Comparison of ENCODE assay signal across 16 cellular contexts in genomic region chr17:14790518-14790917, GRCh38.
DNase-seq lines count a peak whose midpoint lies in the region; FAIRE-seq and TF ChIP-seq lines count a peak whose summit lies in the region.
"Had no signal": no experiment of that assay in that cellular context is flagged by ENCODE, and none has a peak within 500 bp of the region (broad histone marks: within the 10 kb centered on the region; RNA-seq: fewer than 3 reads in every experiment).

No MANE protein-coding gene starts in this region.

- no peak overlapping the region for H3K9ac ChIP-seq in GM23248
- no peak overlapping the region for H3K9ac ChIP-seq in kidney (ENCODE audit: low read length in 2 of 2)

- no peak overlapping the region for H3K4me3 ChIP-seq in AG04450 (ENCODE audit: low read depth, low read length)
- H3K4me3 ChIP-seq in GM23248, result no peak overlapping the region
- H3K4me3 ChIP-seq in kidney (ENCODE audit: low read length in 2 of 2), result no peak overlapping the region
- H3K4me3 ChIP-seq in adrenal gland, result no peak overlapping the region
- H3K4me3 ChIP-seq: esophagus muscularis mucosa, lower lobe of right lung, SJCRH30, thoracic aorta had no signal

- H3K9me3 ChIP-seq in AG04450 (ENCODE audit: control insufficient read depth, insufficient read depth, low read length) (no peaks in the 10 kb centered on the region), GM23248 (ENCODE audit: low read depth) (no peaks in the 10 kb centered on the region), kidney (ENCODE audit: control insufficient read depth in 1 of 2, low read length in 2 of 2) (no peaks in the 10 kb centered on the region), adrenal gland (replicated peaks in 1 of 3) (no peaks in the 10 kb centered on the region)
- H3K9me3 ChIP-seq: esophagus muscularis mucosa, lower lobe of right lung, SJCRH30, thoracic aorta had no signal

- H3K36me3 ChIP-seq in GM23248 (ENCODE audit: low read depth) (no peaks in the 10 kb centered on the region), kidney (ENCODE audit: control insufficient read depth in 1 of 2, insufficient read depth in 2 of 2, low read length in 2 of 2) (no peaks in the 10 kb centered on the region), adrenal gland (replicated peaks in 1 of 2) (no peaks in the 10 kb centered on the region)
- H3K36me3 ChIP-seq: esophagus muscularis mucosa, lower lobe of right lung, SJCRH30, thoracic aorta had no signal

- in situ Hi-C loops in GM23248 (cut with MboI), result no loop called here

- H3K4me1 ChIP-seq in GM23248 (ENCODE audit: insufficient read depth) (peaks cover 15% of the 10 kb centered on the region; the same call in 1 of the 2 replicates), kidney (ENCODE audit: control insufficient read depth in 1 of 2, insufficient read depth in 1 of 2, low read depth in 1 of 2, low read length in 2 of 2) (no peaks in the 10 kb centered on the region), adrenal gland (replicated peaks in 1 of 2) (no peaks in the 10 kb centered on the region)
- H3K4me1 ChIP-seq: lower lobe of right lung, SJCRH30 had no signal

- H3K27ac ChIP-seq in AG04450 (ENCODE audit: low read depth, low read length) (no peak overlapping the region), GM23248 (no peak overlapping the region), kidney (ENCODE audit: low read depth in 2 of 2, low read length in 2 of 2) (no peak overlapping the region), adrenal gland (no peak overlapping the region)
- H3K27ac ChIP-seq: esophagus muscularis mucosa, lower lobe of right lung, SJCRH30, thoracic aorta had no signal

- H4K20me1 ChIP-seq in GM23248 (ENCODE audit: insufficient read depth), result no peaks in the 10 kb centered on the region

- no peaks in the 10 kb centered on the region for H3K9me2 ChIP-seq in GM23248 (ENCODE audit: insufficient read depth)

- CTCF ChIA-PET in AG04450 (lab: Charles Lee), result no interaction called here

- intact Hi-C loops in kidney (cut with DNase I) (no loop called here), adrenal gland (cut with DNase I) (no loop called here)

- no peak overlapping the region for H2AFZ ChIP-seq in GM23248

- no peak overlapping the region for H3K4me2 ChIP-seq in GM23248 (ENCODE audit: unreplicated experiment)

- no peaks in the 10 kb centered on the region for H3F3A ChIP-seq in GM23248 (ENCODE audit: insufficient read depth)

- TF ChIP-seq CTCF in AG04450 (IDR thresholded peaks at IDR 0.05; ENCODE audit: low read depth, low read length) (no peak), kidney (IDR thresholded peaks at IDR 0.05; ENCODE audit: borderline replicate concordance, extremely low read depth, insufficient read depth) (no peak), adrenal gland (IDR thresholded peaks at IDR 0.05) (no peak)

- H3K27me3 ChIP-seq in AG04450 (ENCODE audit: control insufficient read depth, insufficient read depth, low read length) (no peaks in the 10 kb centered on the region), GM23248 (replicated peaks; ENCODE audit: insufficient read depth) (no peaks in the 10 kb centered on the region), adrenal gland (peaks cover 8% of the 10 kb centered on the region)
- H3K27me3 ChIP-seq: esophagus muscularis mucosa, SJCRH30 had no signal

- no peak for TF ChIP-seq POLR2A in adrenal gland (IDR thresholded peaks at IDR 0.05)

- no peak for FAIRE-seq in kidney (lab: Jason Lieb, UNC)

- no peaks in the 10 kb centered on the region for H3K79me2 ChIP-seq in GM23248 (ENCODE audit: insufficient read depth)

- whole genome bisulfite sequencing in GM23248 (ENCODE audit: low coverage in 1 of 2, low lambda C conversion rate in 2 of 2, missing lambda C conversion rate in 2 of 2), 2 experiments, result 16 to 29% methylated on average over 4 of the region's 4 CpGs
- WGBS in adrenal gland, 4 donors, result 3 to 16% (median 13%) methylated on average over 4 of the region's 4 CpGs

- POLR2A ChIA-PET in AG04450 (lab: Yijun Ruan, JAX), result interaction anchor here (0.6 to 1.2 kb wide), 4 partner anchors 70 to 495 kb away, joined by 3 to 9 read pairs (median 4); partner anchors contain the start of gene HS3ST3B1

- peak; percentile 15 for DNase-seq in AG04450 (ENCODE audit: low read depth, low spot score)
- DNase-seq in GM23248, result peak; percentile 29
- peak; percentile 72 for DNase-seq in NOMO-1 treated with DMSO at 0.1 percent for 48 hours (lab: John Stamatoyannopoulos, UW; ENCODE audit: unreplicated experiment)
- peak; percentile 17 for DNase-seq in left kidney (ENCODE audit: low read depth, low spot score)
- DNase-seq in NCI-H187 treated with DMSO at 0.1 percent for 48 hours (lab: John Stamatoyannopoulos, UW), result no peak
- DNase-seq in kidney, result no peak
- no peak for DNase-seq in adrenal gland
- DNase-seq in NCI-H82 (lab: John Stamatoyannopoulos, UW), result no peak
- DNase-seq: ACHN; activated naive CD4-positive, alpha-beta T cell treated with anti-CD3 and anti-CD28 coated beads, Interleukin-2, amount 50 U/mL, for 16 hours; lower lobe of right lung; NCI-H1930; NCI-H748 treated with DMSO at 0.1 percent for 48 hours; SJCRH30 had no signal

Comparison
In these comparisons a context has a peak if more than half of its experiments do, and no peak if none do; other contexts are left out.
1. DNase-seq: peak in AG04450 (single experiment), GM23248 (single experiment), NOMO-1 treated with DMSO at 0.1 percent for 48 hours (single experiment) and left kidney (single experiment); none in NCI-H187 treated with DMSO at 0.1 percent for 48 hours (single experiment), kidney (single experiment), adrenal gland (0 of 7) and NCI-H82 (single experiment).